ENCODE assay signal across 10 cellular contexts in the genomic region with DNA sequence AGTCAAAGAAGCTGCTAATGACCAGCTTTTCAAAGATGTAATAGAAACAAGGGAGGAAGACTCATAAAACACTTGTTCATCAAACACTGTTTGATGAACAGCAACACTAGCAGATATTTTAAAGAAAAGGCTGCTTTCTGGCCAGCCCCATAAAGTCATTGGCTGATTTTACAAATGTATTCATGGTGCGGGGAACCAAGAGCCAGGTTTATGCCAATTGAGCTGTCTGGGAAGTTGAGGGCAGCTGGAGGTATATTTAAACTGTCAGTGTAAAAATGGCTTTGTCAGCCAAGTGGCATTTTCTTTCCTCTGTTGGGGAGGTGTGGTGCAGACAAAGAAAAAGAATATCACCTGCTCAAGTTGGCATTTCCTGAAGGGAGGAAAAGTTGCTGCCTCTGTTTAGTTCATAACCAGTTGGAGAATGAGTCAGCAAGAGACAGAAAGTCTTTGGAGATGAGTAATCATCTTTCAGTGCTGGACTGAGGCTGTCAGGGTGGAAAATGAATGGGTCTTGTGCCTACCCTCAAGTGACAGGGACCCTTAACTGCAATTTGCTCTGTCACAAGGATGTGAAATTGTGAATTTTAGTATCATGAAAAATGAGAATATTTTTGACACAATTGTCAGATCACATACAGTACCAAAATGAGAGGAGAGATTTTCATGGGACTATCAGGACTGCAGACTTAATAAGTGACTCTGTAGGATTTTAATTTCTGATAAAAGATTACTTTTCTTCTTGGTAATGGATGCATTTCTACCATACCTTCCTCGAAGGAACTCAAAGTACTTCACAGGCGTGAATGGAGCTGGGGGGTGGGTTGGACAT.
DNase-seq lines count a peak whose midpoint lies in the region; ATAC-seq and TF ChIP-seq lines count a peak whose summit lies in the region.
"Had no signal": no experiment of that assay in that cellular context is flagged by ENCODE, and none has a peak within 500 bp of the region (broad histone marks: within the 10 kb centered on the region; RNA-seq: fewer than 3 reads in every experiment).

No MANE protein-coding gene starts in this region.

- peak overlapping the region; percentile 58 for H3K27ac Mint-ChIP-seq in activated T-helper 1 cell treated with anti-CD3 and anti-CD28 coated beads, Interleukin-12 subunit alpha, Interleukin-12 subunit beta, Interleukin-2, Interleukin-4 antibody, amounts not matched to agents 30 ng/mL and 10 ng/mL and 1 ng/mL, durations not matched to agents 14 hours and 24 hours and 36 hours
- H3K27ac Mint-ChIP-seq: activated B cell treated with CpG ODN at 0.5 μM for 24 hours had no signal

- DNase-seq in DMS153 (lab: John Stamatoyannopoulos, UW) (peak; percentile 48), DMS153 treated with DMSO at 0.1 percent for 48 hours (lab: John Stamatoyannopoulos, UW; ENCODE audit: unreplicated experiment) (no peak), non-pigmented ciliary epithelial cell (ENCODE audit: low read depth) (peak; percentile 61), HuH-7 (ENCODE audit: low spot score) (no peak), esophagus muscularis mucosa (ENCODE audit: extremely low spot score) (no peak)
- DNase-seq in activated T-helper 1 cell treated with anti-CD3 and anti-CD28 coated beads, Interleukin-12 subunit alpha, Interleukin-12 subunit beta, Interleukin-2, Interleukin-4 antibody, amounts not matched to agents 30 ng/mL and 10 ng/mL and 1 ng/mL, durations not matched to agents 14 hours and 24 hours and 36 hours (ENCODE audit: low spot score): no peak
- DNase-seq in activated CD4-positive, alpha-beta T cell treated with anti-CD3 and anti-CD28 coated beads for 4 hours: no peak
- DNase-seq: activated B cell treated with CpG ODN at 0.5 μM for 24 hours, pancreas had no signal

- no peak for TF ChIP-seq EP300 in esophagus muscularis mucosa (IDR thresholded peaks at IDR 0.05)

- no peaks in the 10 kb centered on the region for H3K9me3 ChIP-seq in esophagus muscularis mucosa
- H3K9me3 ChIP-seq: pancreas had no signal

- no peak for TF ChIP-seq CTCF in esophagus muscularis mucosa (IDR thresholded peaks at IDR 0.05)

- peaks cover 2% of the 10 kb centered on the region for H3K27me3 Mint-ChIP-seq in activated T-helper 1 cell treated with anti-CD3 and anti-CD28 coated beads, Interleukin-12 subunit alpha, Interleukin-12 subunit beta, Interleukin-2, Interleukin-4 antibody, amounts not matched to agents 30 ng/mL and 10 ng/mL and 1 ng/mL, durations not matched to agents 14 hours and 24 hours and 36 hours (ENCODE audit: insufficient read depth)

- no peaks in the 10 kb centered on the region for H3K4me1 ChIP-seq in esophagus muscularis mucosa
- H3K4me1 ChIP-seq: pancreas had no signal

- WGBS in esophagus muscularis mucosa: 88% methylated on average over 3 of the region's 3 CpGs

- H3K27ac ChIP-seq in esophagus muscularis mucosa (replicated peaks in 1 of 4): no peak overlapping the region

- intact Hi-C loops in activated T-helper 1 cell treated with anti-CD3 and anti-CD28 coated beads, Interleukin-12 subunit alpha, Interleukin-12 subunit beta, Interleukin-2, Interleukin-4 antibody, amounts not matched to agents 30 ng/mL and 10 ng/mL and 1 ng/mL, durations not matched to agents 14 hours and 24 hours and 36 hours (cut with micrococcal nuclease): loop anchor here (2.0 kb wide), 1 partner anchor 74 kb away; no protein-coding TSS in a partner anchor
- intact Hi-C loops in esophagus muscularis mucosa (cut with DNase I): no loop called here

- peaks cover 6% of the 10 kb centered on the region for H3K36me3 Mint-ChIP-seq in activated T-helper 1 cell treated with anti-CD3 and anti-CD28 coated beads, Interleukin-12 subunit alpha, Interleukin-12 subunit beta, Interleukin-2, Interleukin-4 antibody, amounts not matched to agents 30 ng/mL and 10 ng/mL and 1 ng/mL, durations not matched to agents 14 hours and 24 hours and 36 hours (ENCODE audit: low read depth)

- H3K27me3 ChIP-seq in esophagus muscularis mucosa: no peaks in the 10 kb centered on the region
- H3K27me3 ChIP-seq: pancreas had no signal

- no peaks in the 10 kb centered on the region for H3K9me3 Mint-ChIP-seq in activated T-helper 1 cell treated with anti-CD3 and anti-CD28 coated beads, Interleukin-12 subunit alpha, Interleukin-12 subunit beta, Interleukin-2, Interleukin-4 antibody, amounts not matched to agents 30 ng/mL and 10 ng/mL and 1 ng/mL, durations not matched to agents 14 hours and 24 hours and 36 hours
- H3K9me3 Mint-ChIP-seq: activated B cell treated with CpG ODN at 0.5 μM for 24 hours had no signal

- H3K36me3 ChIP-seq in esophagus muscularis mucosa: no peaks in the 10 kb centered on the region
- H3K36me3 ChIP-seq: pancreas had no signal

- H3K4me1 Mint-ChIP-seq in activated T-helper 1 cell treated with anti-CD3 and anti-CD28 coated beads, Interleukin-12 subunit alpha, Interleukin-12 subunit beta, Interleukin-2, Interleukin-4 antibody, amounts not matched to agents 30 ng/mL and 10 ng/mL and 1 ng/mL, durations not matched to agents 14 hours and 24 hours and 36 hours (ENCODE audit: low read depth): peaks cover 20% of the 10 kb centered on the region
- H3K4me1 Mint-ChIP-seq: activated B cell treated with CpG ODN at 0.5 μM for 24 hours had no signal

- TF ChIP-seq POLR2A in esophagus muscularis mucosa (IDR thresholded peaks at IDR 0.05; ENCODE audit: low read depth): no peak

- peak; percentile 90 for ATAC-seq in HG03378 (IDR thresholded peaks at IDR 0.05; ENCODE audit: unreplicated experiment)

- H3K4me3 Mint-ChIP-seq in activated T-helper 1 cell treated with anti-CD3 and anti-CD28 coated beads, Interleukin-12 subunit alpha, Interleukin-12 subunit beta, Interleukin-2, Interleukin-4 antibody, amounts not matched to agents 30 ng/mL and 10 ng/mL and 1 ng/mL, durations not matched to agents 14 hours and 24 hours and 36 hours: no peak overlapping the region
- H3K4me3 Mint-ChIP-seq: activated B cell treated with CpG ODN at 0.5 μM for 24 hours had no signal

- no peak overlapping the region for H3K4me3 ChIP-seq in esophagus muscularis mucosa
- H3K4me3 ChIP-seq: pancreas had no signal

Comparison
In these comparisons a context has a peak if more than half of its experiments do, and no peak if none do; other contexts are left out.
1. DNase-seq: peak in DMS153 (single experiment) and non-pigmented ciliary epithelial cell (single experiment); none in DMS153 treated with DMSO at 0.1 percent for 48 hours (single experiment), activated T-helper 1 cell treated with anti-CD3 and anti-CD28 coated beads, Interleukin-12 subunit alpha, Interleukin-12 subunit beta, Interleukin-2, Interleukin-4 antibody, amounts not matched to agents 30 ng/mL and 10 ng/mL and 1 ng/mL, durations not matched to agents 14 hours and 24 hours and 36 hours (single experiment), HuH-7 (single experiment), activated CD4-positive, alpha-beta T cell treated with anti-CD3 and anti-CD28 coated beads for 4 hours (0 of 2) and esophagus muscularis mucosa (single experiment).